7 cellular contexts compared by ENCODE assay signal in the genomic region with DNA sequence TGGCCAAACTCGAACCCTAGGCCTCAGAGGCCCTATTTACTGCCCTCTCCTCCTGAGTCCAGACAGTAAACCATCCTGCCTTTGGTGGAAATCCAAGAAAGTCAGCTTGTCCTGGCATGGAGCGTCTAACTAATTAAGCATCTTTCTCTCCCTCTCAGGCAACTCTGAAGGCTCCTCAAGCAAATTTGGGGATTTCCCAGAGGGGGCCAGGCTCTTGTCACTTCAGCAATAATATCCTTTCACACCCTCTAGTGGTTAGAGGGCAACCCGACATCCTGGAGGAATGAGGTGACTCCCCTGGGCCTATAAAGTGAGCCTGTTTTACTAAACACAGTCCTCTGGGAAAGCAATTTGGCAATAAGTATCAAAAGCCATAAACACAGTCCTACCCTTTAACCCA.
A peak's percentile ranks its signal among the peaks of the same experiment; 100 is the strongest.
DNase-seq lines count a peak whose midpoint lies in the region; ATAC-seq, FAIRE-seq and TF ChIP-seq lines count a peak whose summit lies in the region.

No MANE protein-coding gene starts in this region.

- H4K91ac ChIP-seq in trophoblast cell (ENCODE audit: low read depth, low read length): peak overlapping the region; percentile 16

- H2BK120ac ChIP-seq in trophoblast cell (ENCODE audit: insufficient read depth, low read length, poor library complexity): no peak overlapping the region

- no peaks in the 10 kb centered on the region for H3K36me3 ChIP-seq in trophoblast cell (ENCODE audit: control insufficient read depth in 1 of 2, insufficient read depth in 2 of 2, low read length in 2 of 2)

- no peak overlapping the region for H4K12ac ChIP-seq in trophoblast cell (ENCODE audit: low read depth, low read length)

- H3K18ac ChIP-seq in trophoblast cell (ENCODE audit: low read length): no peak overlapping the region

- H3K9me3 ChIP-seq in trophoblast cell (ENCODE audit: insufficient read depth, low read depth, low read length): no peaks in the 10 kb centered on the region

- TF ChIP-seq CTCF in LNCAP (IDR thresholded peaks at IDR 0.05) (peak; percentile 56; the same call in 1 of the 2 replicates), WI38 (IDR thresholded peaks at IDR 0.05; ENCODE audit: low read depth, low read length) (peak; percentile 70)

- H3K14ac ChIP-seq in trophoblast cell (ENCODE audit: low read length): no peak overlapping the region

- peaks cover 44 to 78% of the 10 kb centered on the region in 2 donors for H3K27me3 Mint-ChIP-seq in effector memory CD8-positive, alpha-beta T cell

- no peaks in the 10 kb centered on the region for H3K4me1 ChIP-seq in trophoblast cell (ENCODE audit: control insufficient read depth in 1 of 2, insufficient read depth in 2 of 2, low read length in 2 of 2)

- no peak overlapping the region for H3K4me3 Mint-ChIP-seq in effector memory CD8-positive, alpha-beta T cell

- H3K79me1 ChIP-seq in trophoblast cell (ENCODE audit: low read length): no peaks in the 10 kb centered on the region

- H2AK5ac ChIP-seq in trophoblast cell (ENCODE audit: low read length): no peak overlapping the region

- H3K4ac ChIP-seq in trophoblast cell (ENCODE audit: low read depth, low read length): no peak overlapping the region

- ATAC-seq in effector memory CD8-positive, alpha-beta T cell (replicated peaks): no peak

- H3K27ac Mint-ChIP-seq in effector memory CD8-positive, alpha-beta T cell: no peak overlapping the region

- H3K4me3 ChIP-seq in WI38 (ENCODE audit: low read depth, low read length) (no peak overlapping the region), trophoblast cell (ENCODE audit: low read depth, low read length) (no peak overlapping the region)

- DNase-seq in GM12891 (ENCODE audit: insufficient read length, low spot score): no peak
- DNase-seq in H54 (ENCODE audit: insufficient read length, low spot score): peak; percentile 43
- DNase-seq in dedifferentiated amniotic fluid mesenchymal stem cell (ENCODE audit: extremely low spot score): peak; percentile 44
- peak; percentile 70 to 87 for DNase-seq in trophoblast cell
- DNase-seq in effector memory CD8-positive, alpha-beta T cell: no peak

- H2BK5ac ChIP-seq in trophoblast cell (ENCODE audit: low read depth, low read length, poor library complexity): no peak overlapping the region

- peaks cover 0 to 2% of the 10 kb centered on the region in 2 donors for H3K4me1 Mint-ChIP-seq in effector memory CD8-positive, alpha-beta T cell (ENCODE audit: low read depth in 2 of 2)

- no peaks in the 10 kb centered on the region for H3K79me2 ChIP-seq in trophoblast cell (ENCODE audit: control insufficient read depth, insufficient read depth, low read length, poor library complexity)

- no peaks in the 10 kb centered on the region for H3K27me3 ChIP-seq in trophoblast cell (ENCODE audit: insufficient read depth, low read length)

- no peak overlapping the region for H3K23ac ChIP-seq in trophoblast cell (ENCODE audit: low read length)

- TF ChIP-seq POLR2A in GM12891 (IDR thresholded peaks at IDR 0.05; ENCODE audit: low read depth, low read length) (no peak), H54 (IDR thresholded peaks at IDR 0.05; ENCODE audit: low read depth, low read length) (no peak)

- no CpG with 5 or more reads among the region's 3 CpGs for WGBS in trophoblast cell (ENCODE audit: extremely low coverage, insufficient coverage, insufficient read length)

- no peak overlapping the region for H3K27ac ChIP-seq in trophoblast cell (ENCODE audit: low read depth, low read length)

- no peaks in the 10 kb centered on the region for H3K36me3 Mint-ChIP-seq in effector memory CD8-positive, alpha-beta T cell (ENCODE audit: insufficient read depth)

- no peak overlapping the region for H2AFZ ChIP-seq in trophoblast cell (ENCODE audit: insufficient read depth, low read length, poor library complexity)

- H3K9ac ChIP-seq in trophoblast cell (ENCODE audit: low read length): no peak overlapping the region

- FAIRE-seq in GM12891 (lab: Jason Lieb, UNC) (peak; percentile 31), H54 (lab: Jason Lieb, UNC) (no peak)

- H4K8ac ChIP-seq in trophoblast cell (ENCODE audit: low read depth, low read length): no peak overlapping the region

- peaks cover 0 to 3% of the 10 kb centered on the region in 2 donors for H3K9me3 Mint-ChIP-seq in effector memory CD8-positive, alpha-beta T cell

- H2BK12ac ChIP-seq in trophoblast cell (ENCODE audit: low read length): peak overlapping the region; percentile 68

- H3K4me2 ChIP-seq in trophoblast cell (ENCODE audit: low read length): no peak overlapping the region

TF ChIP-seq in GM12891, 5 proteins besides CTCF, POLR2A, EP300 and RAD21:
- no peak for TF ChIP-seq POU2F2 (IDR thresholded peaks at IDR 0.05; ENCODE audit: low read depth, low read length)
- no peak for TF ChIP-seq POLR2AphosphoS5 (IDR thresholded peaks at IDR 0.05; ENCODE audit: low read depth, low read length)
- no peak for TF ChIP-seq TAF1 (IDR thresholded peaks at IDR 0.05; ENCODE audit: low read depth, low read length)
- no peak for TF ChIP-seq PAX5 (IDR thresholded peaks at IDR 0.05; ENCODE audit: insufficient read depth, low read length, severe bottlenecking)
- TF ChIP-seq SPI1 (IDR thresholded peaks at IDR 0.05; ENCODE audit: low read depth, low read length): no peak

Comparison
In these comparisons a context has a peak if more than half of its experiments do, and no peak if none do; other contexts are left out.
1. DNase-seq: peak in H54 (single experiment), dedifferentiated amniotic fluid mesenchymal stem cell (single experiment) and trophoblast cell (2 of 2); none in GM12891 (single experiment) and effector memory CD8-positive, alpha-beta T cell (0 of 3).